In the genomic region with DNA sequence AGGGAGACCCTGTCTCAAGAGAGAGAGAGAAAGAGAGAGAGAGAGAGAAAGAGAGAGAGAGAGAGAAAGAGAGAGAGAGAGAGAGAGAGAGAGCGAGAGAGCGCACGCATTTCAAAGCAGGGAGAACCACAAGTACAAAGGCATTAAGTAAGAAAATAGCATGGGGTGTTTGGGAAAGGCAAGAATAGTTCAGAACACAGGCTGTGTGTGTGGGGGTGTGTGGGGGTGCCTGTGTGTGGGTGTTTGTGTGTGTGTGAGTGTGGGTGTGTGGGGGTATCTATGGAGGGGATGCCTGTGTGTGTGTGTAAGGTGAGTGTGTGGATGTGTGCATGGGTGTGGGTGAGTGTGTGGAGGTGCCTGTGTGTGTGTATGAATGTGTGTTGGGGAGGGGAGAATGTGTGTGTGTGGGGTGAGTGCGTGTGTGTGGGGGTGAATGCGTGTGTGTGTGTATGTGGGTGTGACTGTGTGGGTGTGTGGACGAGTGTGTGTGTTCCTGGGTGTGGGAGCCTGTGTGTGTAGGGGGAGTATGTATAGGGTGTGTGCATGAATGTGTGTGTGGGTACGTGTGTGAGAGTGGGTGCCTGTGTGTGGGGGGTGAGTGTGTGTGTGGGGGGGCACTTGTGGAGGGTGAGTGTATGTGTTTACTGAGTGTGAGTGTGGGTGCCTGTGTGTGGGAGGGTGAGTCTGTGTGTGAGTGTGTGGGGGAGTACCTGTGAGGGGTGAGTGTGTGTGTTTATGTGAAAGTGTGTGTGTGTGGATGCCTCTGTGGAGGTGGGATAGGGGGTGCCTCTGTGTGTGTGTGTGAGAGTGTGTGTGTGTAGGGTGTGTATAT, we compare ENCODE assay signal across 11 cellular contexts. TPM values are rescaled to one million over a fixed set of nuclear protein-coding genes. Genes with fewer than 3 reads are reported as not detected.
A peak's percentile ranks its signal among the peaks of the same experiment; 100 is the strongest.
DNase-seq lines count a peak whose midpoint lies in the region; ATAC-seq, FAIRE-seq and TF ChIP-seq lines count a peak whose summit lies in the region.
"Had no signal": no experiment of that assay in that cellular context is flagged by ENCODE, and none has a peak within 500 bp of the region (broad histone marks: within the 10 kb centered on the region; RNA-seq: fewer than 3 reads in every experiment).

No MANE protein-coding gene starts in this region.

- H4K20me1 ChIP-seq in keratinocyte (ENCODE audit: control insufficient read depth, extremely low read depth, insufficient read depth, low read length) = no peaks in the 10 kb centered on the region

- no peaks in the 10 kb centered on the region for H3K9me1 ChIP-seq in keratinocyte (ENCODE audit: control insufficient read depth, extremely low read depth, insufficient read depth, low read length)

- H3K4me3 ChIP-seq in keratinocyte (ENCODE audit: control insufficient read depth in 2 of 3, extremely low read depth in 1 of 3, insufficient read depth in 2 of 3, low read depth in 1 of 3, low read length in 3 of 3) (no peak overlapping the region), uterus (no peak overlapping the region), aorta (ENCODE audit: low read length in 2 of 2) (no peak overlapping the region)

- no peaks in the 10 kb centered on the region for H3K9me3 Mint-ChIP-seq in stimulated activated naive CD8-positive, alpha-beta T cell treated with anti-CD3 and anti-CD28 coated beads, Interleukin-15, Interleukin-2, amounts not matched to agents 100 ng/mL and 50 ng/mL, for 24 hours

- TF ChIP-seq CTCF in keratinocyte (optimal IDR thresholded peaks at IDR 0.05 in 1 of 3, IDR thresholded peaks at IDR 0.05 in 1 of 3, conservative IDR thresholded peaks at IDR 0.05 in 1 of 3; ENCODE audit: extremely low read depth in 1 of 3, insufficient read depth in 2 of 3, low read length in 3 of 3) (no peak), uterus (IDR thresholded peaks at IDR 0.05) (no peak)

- DNase-seq in stimulated activated naive CD8-positive, alpha-beta T cell treated with anti-CD3 and anti-CD28 coated beads, Interleukin-15, Interleukin-2, amounts not matched to agents 100 U/mL and 50 U/mL, for 24 hours = no peak
- DNase-seq in activated CD8-positive, alpha-beta memory T cell treated with anti-CD3 and anti-CD28 coated beads, Interleukin-2, amount 50 U/mL, for 4 hours = peak; percentile 49
- DNase-seq in keratinocyte (ENCODE audit: low read depth, low spot score) = no peak
- no peak for DNase-seq in uterus
- DNase-seq in NCI-H345 (lab: John Stamatoyannopoulos, UW) = no peak
- DNase-seq in aorta = no peak
- DNase-seq in GM19239 (ENCODE audit: insufficient read length, low spot score) = no peak
- DNase-seq: GDM1, hippocampal formation had no signal

- H3K4me1 Mint-ChIP-seq in stimulated activated naive CD8-positive, alpha-beta T cell treated with anti-CD3 and anti-CD28 coated beads, Interleukin-15, Interleukin-2, amounts not matched to agents 100 ng/mL and 50 ng/mL, for 24 hours (ENCODE audit: low read depth) = peaks cover 53% of the 10 kb centered on the region

- H3K27ac Mint-ChIP-seq in stimulated activated naive CD8-positive, alpha-beta T cell treated with anti-CD3 and anti-CD28 coated beads, Interleukin-15, Interleukin-2, amounts not matched to agents 100 ng/mL and 50 ng/mL, for 24 hours = peak overlapping the region; percentile 97

- ATAC-seq in stimulated activated naive CD8-positive, alpha-beta T cell treated with anti-CD3 and anti-CD28 coated beads, Interleukin-15, Interleukin-2, amounts not matched to agents 100 U/mL and 50 U/mL, for 24 hours = no peak
- no peak for ATAC-seq in aorta (ENCODE audit: low FRiP score)

- no peaks in the 10 kb centered on the region for H3K27me3 Mint-ChIP-seq in stimulated activated naive CD8-positive, alpha-beta T cell treated with anti-CD3 and anti-CD28 coated beads, Interleukin-15, Interleukin-2, amounts not matched to agents 100 ng/mL and 50 ng/mL, for 24 hours

- 76 to 79% methylated on average over 7 of the region's 7 CpGs for WGBS in aorta, 2 donors

- TF ChIP-seq POLR2A in uterus (IDR thresholded peaks at IDR 0.05) = no peak

- no peaks in the 10 kb centered on the region for H3K79me2 ChIP-seq in keratinocyte (ENCODE audit: control insufficient read depth, insufficient read depth, low read length)

- H3K36me3 ChIP-seq in keratinocyte (ENCODE audit: control insufficient read depth in 2 of 2, extremely low read depth in 1 of 2, insufficient read depth in 2 of 2, low read length in 2 of 2) (no peaks in the 10 kb centered on the region), uterus (no peaks in the 10 kb centered on the region), aorta (ENCODE audit: control insufficient read depth in 1 of 2, insufficient read depth in 2 of 2, low read length in 1 of 2) (no peaks in the 10 kb centered on the region)

- no peak for FAIRE-seq in keratinocyte (lab: Jason Lieb, UNC)
- FAIRE-seq in GM19239 (lab: Jason Lieb, UNC) = no peak

- no peaks in the 10 kb centered on the region for H3K9me3 ChIP-seq in keratinocyte (ENCODE audit: control insufficient read depth, low read depth, low read length)
- H3K9me3 ChIP-seq in uterus = no peaks in the 10 kb centered on the region
- H3K9me3 ChIP-seq in aorta (ENCODE audit: control insufficient read depth, low read length) = no peaks in the 10 kb centered on the region

- intact Hi-C loops in uterus (cut with DNase I; ENCODE audit: low total_unique reads) (no loop called here), aorta (cut with DNase I) (no loop called here)

- H3K4me2 ChIP-seq in keratinocyte (ENCODE audit: control insufficient read depth, extremely low read depth, insufficient read depth, low read depth, low read length) = peak overlapping the region; percentile 55

- peak overlapping the region; percentile 54 for H2AFZ ChIP-seq in keratinocyte (ENCODE audit: control insufficient read depth, low read length)

- H3K9ac ChIP-seq in keratinocyte (ENCODE audit: control insufficient read depth, extremely low read depth, insufficient read depth, low read length) = peak overlapping the region; percentile 25

- H3K27ac ChIP-seq in keratinocyte (ENCODE audit: control insufficient read depth, insufficient read depth, low read length) = no peak overlapping the region
- no peak overlapping the region for H3K27ac ChIP-seq in uterus
- H3K27ac ChIP-seq in aorta (ENCODE audit: low read depth in 1 of 2, low read length in 2 of 2) = no peak overlapping the region

- H3K27me3 ChIP-seq in keratinocyte (ENCODE audit: control insufficient read depth, extremely low read depth, insufficient read depth, low read length) (peaks cover 10% of the 10 kb centered on the region), uterus (no peaks in the 10 kb centered on the region), aorta (ENCODE audit: control insufficient read depth in 1 of 2, insufficient read depth in 2 of 2, low read length in 1 of 2) (no peaks in the 10 kb centered on the region)

- dilution Hi-C loops in keratinocyte (cut with MboI; ENCODE audit: extremely low pct_ligation_motif_present, low sequenced_read_pairs) = no loop called here

- H3K4me1 ChIP-seq in keratinocyte (ENCODE audit: control insufficient read depth, extremely low read depth, insufficient read depth, low read length) (peaks cover 13% of the 10 kb centered on the region), uterus (no peaks in the 10 kb centered on the region), aorta (ENCODE audit: control insufficient read depth in 1 of 2, insufficient read depth in 2 of 2, low read length in 2 of 2) (no peaks in the 10 kb centered on the region)

- H3K4me3 Mint-ChIP-seq in stimulated activated naive CD8-positive, alpha-beta T cell treated with anti-CD3 and anti-CD28 coated beads, Interleukin-15, Interleukin-2, amounts not matched to agents 100 ng/mL and 50 ng/mL, for 24 hours = peak overlapping the region; percentile 76

- H3K36me3 Mint-ChIP-seq in stimulated activated naive CD8-positive, alpha-beta T cell treated with anti-CD3 and anti-CD28 coated beads, Interleukin-15, Interleukin-2, amounts not matched to agents 100 ng/mL and 50 ng/mL, for 24 hours (ENCODE audit: low read depth) = peaks cover 45% of the 10 kb centered on the region

RNA-seq across cellular contexts. Expression of gene HDAC1, which starts 19.1 kb away (rescaled TPM):
- 159 to 198 TPM (median 170 TPM) in 3 replicates for polyA plus RNA-seq in keratinocyte
- polyA plus RNA-seq in keratinocyte (2011; ENCODE audit: low read depth) = 61.3 TPM
- 102 and 113 TPM in 2 replicates for polyA plus RNA-seq in keratinocyte (2011; cell fraction: cytosol; rRNA removed)
- polyA plus RNA-seq in keratinocyte (2011; cell fraction: nucleus; rRNA removed) = 183 and 195 TPM in 2 replicates
- polyA plus RNA-seq in keratinocyte (2012; ENCODE audit: low replicate concordance) = 69.8 and 153 TPM in 2 replicates
- polyA minus RNA-seq in keratinocyte = 81.1 to 251 TPM (median 187 TPM) in 3 replicates
- polyA minus RNA-seq in keratinocyte (2011; cell fraction: cytosol; rRNA and poly(A)+ RNA removed) = 71.6 TPM
- 60.6 and 88.4 TPM in 2 replicates for polyA minus RNA-seq in keratinocyte (2011; cell fraction: nucleus; rRNA and poly(A)+ RNA removed)
- total RNA-seq in uterus = 100 to 1,000 TPM in 1 of 4 donors, 10 to 100 TPM in 3; 27.4 to 161 (median 91.2) TPM
- 10 to 100 TPM; 47.9 to 55.5 TPM for total RNA-seq in aorta
- 10 to 100 TPM; 37.2 to 65.5 TPM for polyA plus RNA-seq in aorta

RNA-seq across cellular contexts. Expression of gene LCK, which starts 21.7 kb away (rescaled TPM):
- polyA plus RNA-seq in keratinocyte (0.10 to 0.31 TPM (median 0.16 TPM) in 3 replicates), aorta (1 to 10 TPM in 1 of 2 donors, under 1 TPM in 1; 0.18 to 1.6 TPM)
- not detected for polyA plus RNA-seq in keratinocyte (2011; ENCODE audit: low read depth)
- 0.02 and 0.08 TPM in 2 replicates for polyA plus RNA-seq in keratinocyte (2011; cell fraction: cytosol; rRNA removed)
- 0.07 TPM in 1 of 2 replicates, not detected in the other for polyA plus RNA-seq in keratinocyte (2011; cell fraction: nucleus; rRNA removed)
- 0.46 TPM in 1 of 2 replicates, not detected in the other for polyA plus RNA-seq in keratinocyte (2012; ENCODE audit: low replicate concordance)
- polyA minus RNA-seq in keratinocyte = 0.26 to 1.5 TPM (median 0.85 TPM) in 3 replicates
- polyA minus RNA-seq in keratinocyte (2011; cell fraction: cytosol; rRNA and poly(A)+ RNA removed) = not detected
- polyA minus RNA-seq in keratinocyte (2011; cell fraction: nucleus; rRNA and poly(A)+ RNA removed) = not detected in 2 replicates
- total RNA-seq in uterus (1 to 10 TPM in 3 of 4 donors, under 1 TPM in 1; 0.26 to 2.0 (median 1.4) TPM), aorta (1 to 10 TPM; 2.4 to 4.6 TPM)
- total RNA-seq: H4 had no signal

RNA-seq across cellular contexts. Expression of gene FAM167B, which starts 25.8 kb away (rescaled TPM):
- polyA plus RNA-seq in keratinocyte (0.06 to 0.07 TPM in 2 of 3 replicates, not detected in the other), aorta (1 to 10 TPM; 3.6 to 3.8 TPM)
- polyA plus RNA-seq in keratinocyte (2011; ENCODE audit: low read depth) = not detected
- polyA plus RNA-seq in keratinocyte (2011; cell fraction: cytosol; rRNA removed) = not detected in 2 replicates
- not detected in 2 replicates for polyA plus RNA-seq in keratinocyte (2011; cell fraction: nucleus; rRNA removed)
- polyA plus RNA-seq in keratinocyte (2012; ENCODE audit: low replicate concordance) = not detected in 2 replicates
- polyA minus RNA-seq in keratinocyte = not detected in 3 replicates
- not detected for polyA minus RNA-seq in keratinocyte (2011; cell fraction: cytosol; rRNA and poly(A)+ RNA removed)
- polyA minus RNA-seq in keratinocyte (2011; cell fraction: nucleus; rRNA and poly(A)+ RNA removed) = not detected in 2 replicates
- total RNA-seq in uterus (10 to 100 TPM in 2 of 4 donors, 1 to 10 TPM in 1, not detected in 1; 1.2 to 29.0 (median 13.1) TPM), aorta (10 to 100 TPM in 1 of 2 donors, 1 to 10 TPM in 1; 9.6 to 11.8 TPM)

RNA-seq across cellular contexts. Expression of gene EIF3I, which starts 50.6 kb away (rescaled TPM):
- polyA plus RNA-seq in keratinocyte = 319 to 655 TPM (median 388 TPM) in 3 replicates
- polyA plus RNA-seq in keratinocyte (2011; ENCODE audit: low read depth) = 987 TPM
- polyA plus RNA-seq in keratinocyte (2011; cell fraction: cytosol; rRNA removed) = 458 and 512 TPM in 2 replicates
- polyA plus RNA-seq in keratinocyte (2011; cell fraction: nucleus; rRNA removed) = 198 and 213 TPM in 2 replicates
- polyA plus RNA-seq in keratinocyte (2012; ENCODE audit: low replicate concordance) = 223 and 320 TPM in 2 replicates
- 431 to 641 TPM (median 535 TPM) in 3 replicates for polyA minus RNA-seq in keratinocyte
- 186 TPM for polyA minus RNA-seq in keratinocyte (2011; cell fraction: cytosol; rRNA and poly(A)+ RNA removed)
- 82.8 and 99.2 TPM in 2 replicates for polyA minus RNA-seq in keratinocyte (2011; cell fraction: nucleus; rRNA and poly(A)+ RNA removed)
- total RNA-seq in uterus = 100 to 1,000 TPM; 111 to 246 (median 143) TPM
- 100 to 1,000 TPM; 102 to 108 TPM for total RNA-seq in aorta
- 100 to 1,000 TPM; 127 to 141 TPM for polyA plus RNA-seq in aorta

RNA-seq across cellular contexts. Expression of gene TMEM234, which starts 50.6 kb away (rescaled TPM):
- polyA plus RNA-seq in keratinocyte = 14.4 to 20.1 TPM (median 16.9 TPM) in 3 replicates
- 5.4 TPM for polyA plus RNA-seq in keratinocyte (2011; ENCODE audit: low read depth)
- polyA plus RNA-seq in keratinocyte (2011; cell fraction: cytosol; rRNA removed) = 10.2 and 12.5 TPM in 2 replicates
- polyA plus RNA-seq in keratinocyte (2011; cell fraction: nucleus; rRNA removed) = 49.0 and 52.4 TPM in 2 replicates
- 8.1 and 16.7 TPM in 2 replicates for polyA plus RNA-seq in keratinocyte (2012; ENCODE audit: low replicate concordance)
- polyA minus RNA-seq in keratinocyte = 15.2 to 20.5 TPM (median 19.9 TPM) in 3 replicates
- 4.2 TPM for polyA minus RNA-seq in keratinocyte (2011; cell fraction: cytosol; rRNA and poly(A)+ RNA removed)
- polyA minus RNA-seq in keratinocyte (2011; cell fraction: nucleus; rRNA and poly(A)+ RNA removed) = 16.4 and 17.4 TPM in 2 replicates
- total RNA-seq in uterus = 10 to 100 TPM in 3 of 4 donors, under 1 TPM in 1; 0.59 to 40.8 (median 13.5) TPM
- 10 to 100 TPM; 18.0 to 24.3 TPM for total RNA-seq in aorta
- polyA plus RNA-seq in aorta = 10 to 100 TPM; 10.4 to 21.0 TPM
